Comparison of ENCODE assay signal across 29 cellular contexts in the genomic region with DNA sequence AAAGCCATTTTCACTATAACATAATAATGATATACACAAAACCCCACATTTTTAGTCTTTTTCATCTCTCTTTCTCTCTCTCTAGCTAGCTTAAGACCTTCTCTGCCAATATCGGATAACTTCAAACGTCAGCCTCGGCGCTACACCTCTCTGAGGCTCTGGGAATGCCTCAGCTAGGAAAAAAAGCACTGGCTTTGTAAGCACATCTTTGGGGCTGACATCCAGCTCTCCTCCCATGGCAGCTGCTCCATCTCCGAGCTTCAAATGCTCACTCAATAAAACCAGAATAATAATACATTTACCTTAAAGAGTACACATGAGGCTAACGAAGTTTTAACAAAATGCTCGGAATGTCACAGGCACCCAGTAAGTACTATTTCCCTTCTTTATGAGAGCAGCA. TPM values are rescaled to one million over a fixed set of nuclear protein-coding genes. Genes with fewer than 3 reads are reported as not detected.
"Had no signal": no experiment of that assay in that cellular context is flagged by ENCODE, and none has a peak within 500 bp of the region (broad histone marks: within the 10 kb centered on the region; RNA-seq: fewer than 3 reads in every experiment).

No MANE protein-coding gene starts in this region.

- H2AFZ ChIP-seq: hepatocyte, neural progenitor cell had no signal

- FAIRE-seq: islet of Langerhans, urothelium cell line had no signal

- H3K36me3 ChIP-seq: esophagus squamous epithelium, lower lobe of right lung, neural progenitor cell, ovary, sigmoid colon, suprapubic skin, thyroid gland had no signal

- DNase-seq: central memory CD4-positive, alpha-beta T cell; effector memory CD4-positive, alpha-beta T cell; esophagus squamous epithelium; head of caudate nucleus; kidney glomerular epithelial cell; lower lobe of right lung; nucleus accumbens; ovary; sigmoid colon; stimulated activated CD4-positive, alpha-beta T cell treated with anti-CD3 and anti-CD28 coated beads, Interleukin-4, amount 100 ng/mL, for 1 hour; stimulated activated CD8-positive, alpha-beta memory T cell treated with anti-CD3 and anti-CD28 coated beads, Interleukin-4, amount 100 ng/mL, for 48 hours; stimulated activated naive CD8-positive, alpha-beta T cell treated with anti-CD3 and anti-CD28 coated beads, Interleukin-15, Interleukin-2, amounts not matched to agents 100 U/mL and 50 U/mL, for 24 hours; thyroid gland had no signal

- H3K9me3 ChIP-seq: esophagus squamous epithelium, lower lobe of right lung, ovary, sigmoid colon, suprapubic skin, thyroid gland had no signal

- H3K27me3 Mint-ChIP-seq: memory B cell; natural killer cell treated with Interleukin-12 subunit alpha and Interleukin-12 subunit beta and Interleukin-15 and Interleukin-18, amount 100 ng/mL, for 72 hours; progenitor cell of endocrine pancreas; type B pancreatic cell had no signal

- H3K9me3 Mint-ChIP-seq: memory B cell; mesothelial cell of epicardium; natural killer cell treated with Interleukin-12 subunit alpha and Interleukin-12 subunit beta and Interleukin-15 and Interleukin-18, amount 100 ng/mL, for 72 hours; neural progenitor cell; stimulated activated effector memory CD8-positive, alpha-beta T cell treated with anti-CD3 and anti-CD28 coated beads, Interleukin-12 subunit alpha, Interleukin-12 subunit beta, amount 100 ng/mL, for 72 hours; type B pancreatic cell had no signal

- H3K27ac ChIP-seq: epithelial cell of prostate, esophagus squamous epithelium, hepatocyte, lower lobe of right lung, neural progenitor cell, ovary, suprapubic skin, thyroid gland had no signal

- ATAC-seq: left lobe of liver; lower lobe of right lung; stimulated activated naive CD8-positive, alpha-beta T cell treated with anti-CD3 and anti-CD28 coated beads, Interleukin-15, Interleukin-2, amounts not matched to agents 100 U/mL and 50 U/mL, for 24 hours had no signal

- H3K4me2 ChIP-seq: hepatocyte, neural progenitor cell had no signal

- H3K4me3 Mint-ChIP-seq: memory B cell; mesothelial cell of epicardium; natural killer cell treated with Interleukin-12 subunit alpha and Interleukin-12 subunit beta and Interleukin-15 and Interleukin-18, amount 100 ng/mL, for 72 hours; neural progenitor cell; stimulated activated effector memory CD8-positive, alpha-beta T cell treated with anti-CD3 and anti-CD28 coated beads, Interleukin-12 subunit alpha, Interleukin-12 subunit beta, amount 100 ng/mL, for 72 hours; type B pancreatic cell had no signal

- H3K27ac Mint-ChIP-seq: memory B cell; mesothelial cell of epicardium; natural killer cell treated with Interleukin-12 subunit alpha and Interleukin-12 subunit beta and Interleukin-15 and Interleukin-18, amount 100 ng/mL, for 72 hours; neural progenitor cell; progenitor cell of endocrine pancreas; stimulated activated effector memory CD8-positive, alpha-beta T cell treated with anti-CD3 and anti-CD28 coated beads, Interleukin-12 subunit alpha, Interleukin-12 subunit beta, amount 100 ng/mL, for 72 hours; type B pancreatic cell had no signal

- H3K27me3 ChIP-seq: esophagus squamous epithelium, hepatocyte, neural progenitor cell, ovary, sigmoid colon, suprapubic skin, thyroid gland had no signal

- H3K9ac ChIP-seq: neural progenitor cell had no signal

- H3K36me3 Mint-ChIP-seq: memory B cell; mesothelial cell of epicardium; natural killer cell treated with Interleukin-12 subunit alpha and Interleukin-12 subunit beta and Interleukin-15 and Interleukin-18, amount 100 ng/mL, for 72 hours; stimulated activated effector memory CD8-positive, alpha-beta T cell treated with anti-CD3 and anti-CD28 coated beads, Interleukin-12 subunit alpha, Interleukin-12 subunit beta, amount 100 ng/mL, for 72 hours; type B pancreatic cell had no signal

- H3K4me3 ChIP-seq: esophagus squamous epithelium, hepatocyte, lower lobe of right lung, neural progenitor cell, ovary, sigmoid colon, suprapubic skin, thyroid gland had no signal

RNA-seq across cellular contexts. Expression of gene RNU4ATAC, which starts 10.8 kb away (rescaled TPM):
- total RNA-seq: esophagus squamous epithelium; hepatocyte; left lobe of liver; mesothelial cell of epicardium; mucosa of gallbladder; myocyte; natural killer cell treated with Interleukin-12 subunit alpha and Interleukin-12 subunit beta and Interleukin-15 and Interleukin-18, amount 100 ng/mL, for 72 hours; ovary; progenitor cell of endocrine pancreas; renal cortical epithelial cell; sigmoid colon; suprapubic skin; thyroid gland had no signal
